ENCODE assay signal across 8 cellular contexts in the genomic region with DNA sequence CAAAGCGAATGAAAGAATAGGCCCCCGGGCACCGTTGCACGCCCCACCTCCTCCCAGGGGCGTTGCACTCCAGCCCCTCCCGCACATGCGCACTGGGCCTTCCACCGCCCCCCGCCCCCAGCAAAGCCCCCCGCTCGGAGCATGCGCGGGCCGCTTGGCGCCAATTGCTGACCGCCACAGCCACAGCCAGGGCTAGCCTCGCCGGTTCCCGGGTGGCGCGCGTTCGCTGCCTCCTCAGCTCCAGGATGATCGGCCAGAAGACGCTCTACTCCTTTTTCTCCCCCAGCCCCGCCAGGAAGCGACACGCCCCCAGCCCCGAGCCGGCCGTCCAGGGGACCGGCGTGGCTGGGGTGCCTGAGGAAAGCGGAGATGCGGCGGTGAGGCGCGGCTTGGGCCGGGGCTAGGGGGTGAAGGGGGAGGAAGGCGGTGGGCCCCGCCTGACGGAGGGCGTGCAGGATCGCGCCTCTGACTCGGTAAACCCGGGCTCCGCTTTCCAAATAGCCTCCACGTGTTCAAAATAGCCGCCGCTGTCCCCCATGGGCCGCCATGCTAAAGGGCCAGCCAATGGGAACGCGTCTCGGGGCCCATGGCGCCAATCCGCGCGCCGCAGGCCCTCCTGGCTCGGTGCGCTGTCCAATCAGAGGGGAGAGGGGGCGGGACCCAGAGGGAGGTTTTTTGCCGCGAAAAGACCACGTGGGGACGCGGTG. TPM values are rescaled to one million over a fixed set of nuclear protein-coding genes. Genes with fewer than 3 reads are reported as not detected.
DNase-seq lines count a peak whose midpoint lies in the region; ATAC-seq and TF ChIP-seq lines count a peak whose summit lies in the region.

A gene (plus strand): TSS at position 163 of the 707 bp plus-strand sequence. CDS start 83 bp downstream, at position 246.

- H3K9ac ChIP-seq in OCI-LY3 (ENCODE audit: low read length), result peak within 1 kb of the TSS; percentile 77

- H3K27ac Mint-ChIP-seq in mesothelial cell of epicardium, result peak within 1 kb of the TSS; percentile 97

- no peaks in the 10 kb centered on the region for H3K27me3 Mint-ChIP-seq in mesothelial cell of epicardium (ENCODE audit: low read depth)

- peaks cover 23% of the 10 kb centered on the region for H3K79me2 ChIP-seq in OCI-LY3 (ENCODE audit: low read length)

- DNase-seq in D341Med (ENCODE audit: low spot score) (peak; percentile 99), HuH-7.5 (ENCODE audit: low spot score) (peak; percentile 95), mesothelial cell of epicardium (ENCODE audit: low spot score in 2 of 2, unreplicated experiment in 2 of 2) (peak; percentile 98)
- DNase-seq in activated CD8-positive, alpha-beta memory T cell treated with anti-CD3 and anti-CD28 coated beads, Interleukin-2, amount 50 U/mL, for 4 hours, result peak; percentile 97
- DNase-seq in stimulated activated CD8-positive, alpha-beta memory T cell treated with anti-CD3 and anti-CD28 coated beads, Interleukin-15, amount 100 ng/mL, for 4 hours (ENCODE audit: low read depth in 2 of 2), result peak; percentile 92 to 94

- no peaks in the 10 kb centered on the region for H4K20me1 ChIP-seq in OCI-LY3 (ENCODE audit: insufficient read depth, low read length)

- H3K27me3 ChIP-seq in OCI-LY3 (ENCODE audit: low read depth, low read length), result no peaks in the 10 kb centered on the region

- TF ChIP-seq CTCF in OCI-LY3 (IDR thresholded peaks at IDR 0.05; ENCODE audit: low read depth, low read length) (no peak), mesothelial cell of epicardium (IDR thresholded peaks at IDR 0.05; ENCODE audit: unreplicated experiment) (no peak)

- peak within 1 kb of the TSS; percentile 94 for H2AFZ ChIP-seq in OCI-LY3 (ENCODE audit: low read depth, low read length)

- peak within 1 kb of the TSS; percentile 51 for H3K27ac ChIP-seq in OCI-LY3 (ENCODE audit: low read length)

- no peaks in the 10 kb centered on the region for H3K9me3 Mint-ChIP-seq in mesothelial cell of epicardium

- H3K4me3 Mint-ChIP-seq in mesothelial cell of epicardium, result peak within 1 kb of the TSS; percentile 91

- peaks cover 29% of the 10 kb centered on the region for H3K36me3 ChIP-seq in OCI-LY3 (replicated peaks; ENCODE audit: low read depth, low read length)

- in situ Hi-C loops in endometrial microvascular endothelial cells (cut with HindIII; ENCODE audit: inconsistent ontology term, low pct_unique_long_range_greater_than_20kb, low sequenced_read_pairs), result no loop called here

- ATAC-seq in GM21526 (IDR thresholded peaks at IDR 0.05; ENCODE audit: low FRiP score, unreplicated experiment), result peak; percentile 80

- H3K4me1 Mint-ChIP-seq in mesothelial cell of epicardium, result peaks cover 28% of the 10 kb centered on the region

- no peaks in the 10 kb centered on the region for H3K9me3 ChIP-seq in OCI-LY3 (ENCODE audit: insufficient read depth, low read length)

- peaks cover 21% of the 10 kb centered on the region for H3K4me1 ChIP-seq in OCI-LY3 (ENCODE audit: low read length)

- peaks cover 18% of the 10 kb centered on the region for H3K36me3 Mint-ChIP-seq in mesothelial cell of epicardium

- H3K4me3 ChIP-seq in OCI-LY3 (ENCODE audit: low read length), result peak within 1 kb of the TSS; percentile 93

- H3K4me2 ChIP-seq in OCI-LY3 (ENCODE audit: low read length), result peak within 1 kb of the TSS; percentile 85

RNA-seq across cellular contexts. Expression of the gene that starts here (rescaled TPM):
- total RNA-seq in endometrial microvascular endothelial cells (ENCODE audit: inconsistent ontology term) (139 TPM), mesothelial cell of epicardium (48.2 to 49.0 TPM (median 48.7 TPM) in 3 replicates)

Comparison
In these comparisons a context has a peak if more than half of its experiments do, and no peak if none do; other contexts are left out.
1. Peak in every context shown above with its lines: DNase-seq, ATAC-seq, H3K4me3 ChIP-seq and H3K27ac ChIP-seq.